Comparison of ENCODE assay signal across 8 cellular contexts in the genomic region with DNA sequence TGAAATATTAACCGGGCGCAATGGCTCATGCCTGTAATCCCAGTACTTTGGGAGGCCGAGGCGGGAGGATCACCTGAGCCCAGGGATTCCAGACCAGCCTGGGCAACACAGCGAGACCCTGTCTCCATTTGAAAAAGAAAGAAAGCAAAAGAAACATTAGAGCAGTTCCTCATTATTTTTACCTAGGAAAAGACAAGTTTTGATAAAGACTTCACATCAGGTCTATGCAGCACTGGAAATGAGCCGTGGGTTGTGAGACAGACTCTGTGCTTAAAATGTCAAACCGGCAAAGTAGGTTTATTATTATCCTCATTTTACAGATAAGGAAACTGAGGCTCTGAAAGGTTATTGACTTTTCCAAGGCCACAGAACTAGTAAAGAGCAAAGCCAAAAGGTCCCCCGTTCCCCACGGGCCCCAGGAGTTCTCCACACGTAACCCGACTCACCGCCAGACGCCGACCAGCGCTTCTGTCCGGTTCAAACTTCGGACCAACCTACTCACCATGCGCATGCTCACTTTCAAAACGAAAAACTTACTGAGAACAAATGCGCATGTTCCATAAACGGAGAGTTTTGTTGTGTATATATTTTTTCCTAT. TPM values are rescaled to one million over a fixed set of nuclear protein-coding genes. Genes with fewer than 3 reads are reported as not detected.
A peak's percentile ranks its signal among the peaks of the same experiment; 100 is the strongest.
DNase-seq lines count a peak whose midpoint lies in the region; ATAC-seq and TF ChIP-seq lines count a peak whose summit lies in the region.

No MANE protein-coding gene starts in this region.

- H3K27me3 ChIP-seq in BLaER1, result no peaks in the 10 kb centered on the region
- no peaks in the 10 kb centered on the region for H3K27me3 ChIP-seq in HUES64 (ENCODE audit: insufficient read depth, low read length)
- no peaks in the 10 kb centered on the region for H3K27me3 ChIP-seq in testis

- peaks cover 0 to 10% (median 0%) of the 10 kb centered on the region in 5 experiments for H3K9me3 Mint-ChIP-seq in brain

- H3K36me3 Mint-ChIP-seq in brain, result peaks cover 19% of the 10 kb centered on the region

- TF ChIP-seq CTCF in brain (conservative IDR thresholded peaks at IDR 0.05), result no peak
- TF ChIP-seq CTCF in testis (IDR thresholded peaks at IDR 0.05), result no peak

- no peak for TF ChIP-seq POLR2A in testis (IDR thresholded peaks at IDR 0.05)

- H4K20me1 ChIP-seq in BLaER1, result peaks cover 41% of the 10 kb centered on the region

- H3K9ac ChIP-seq in BLaER1 (peak overlapping the region; percentile 91), HUES64 (ENCODE audit: low read depth, low read length) (peak overlapping the region; percentile 75)

- H3K9me3 ChIP-seq in BLaER1, result no peaks in the 10 kb centered on the region
- H3K9me3 ChIP-seq in HUES64 (ENCODE audit: insufficient read depth, low read depth, low read length), result no peaks in the 10 kb centered on the region
- H3K9me3 ChIP-seq in testis, result no peaks in the 10 kb centered on the region

- H3K4me1 Mint-ChIP-seq in brain, result peaks cover 46% of the 10 kb centered on the region

- H3K4me1 ChIP-seq in BLaER1 (peaks cover 32% of the 10 kb centered on the region), HUES64 (ENCODE audit: insufficient read depth, low read length) (peaks cover 10% of the 10 kb centered on the region; the same call in 1 of the 2 replicates), testis (peaks cover 5% of the 10 kb centered on the region)

- peak overlapping the region; percentile 97 to 99 (median 98) for H3K27ac Mint-ChIP-seq in brain

- 25% methylated on average over 17 of the region's 21 CpGs for WGBS in HUES64
- WGBS in testis, 2 donors, result 4 to 6% methylated on average over 21 of the region's 21 CpGs

- peak overlapping the region; percentile 92 for H3K4me3 ChIP-seq in BLaER1
- H3K4me3 ChIP-seq in HUES64 (ENCODE audit: low read length), result peak overlapping the region; percentile 90
- peak overlapping the region; percentile 59 to 80 for H3K4me3 ChIP-seq in testis

- H3K36me3 ChIP-seq in BLaER1, result peaks cover 39% of the 10 kb centered on the region
- H3K36me3 ChIP-seq in HUES64 (ENCODE audit: insufficient read depth, low read length), result peaks cover 13% of the 10 kb centered on the region
- no peaks in the 10 kb centered on the region for H3K36me3 ChIP-seq in testis (ENCODE audit: low read depth, missing control alignments)

- intact Hi-C loops in testis (cut with DNase I; ENCODE audit: low total_unique reads), result no loop called here

- ATAC-seq in GM21529 (IDR thresholded peaks at IDR 0.05; ENCODE audit: unreplicated experiment) (peak; percentile 49), left lobe of liver (peak; percentile 79)

- DNase-seq in left lobe of liver (ENCODE audit: low spot score) (no peak), testis (peak; percentile 18), SIG-M5 treated with dmso at 0.1 percent for 504 hours (lab: John Stamatoyannopoulos, UW; ENCODE audit: unreplicated experiment) (no peak), Ammon's horn (ENCODE audit: low spot score) (no peak)

- H3K27ac ChIP-seq in BLaER1 (peak overlapping the region; percentile 62), HUES64 (ENCODE audit: low read depth, low read length) (no peak overlapping the region), testis (peak overlapping the region; percentile 37 to 76)

- peak overlapping the region; percentile 99 to 100 (median 99) for H3K4me3 Mint-ChIP-seq in brain

- H3K4me2 ChIP-seq in BLaER1, result peak overlapping the region; percentile 81

- peaks cover 11% of the 10 kb centered on the region for H3K27me3 Mint-ChIP-seq in brain

RNA-seq across cellular contexts. Expression of gene TUBD1, which starts 0.4 kb away (rescaled TPM):
- polyA plus RNA-seq in HUES64 (2013, experiment 1 of 2), result 15.5 TPM
- 12.6 TPM for polyA plus RNA-seq in HUES64 (2013, experiment 2 of 2)
- polyA plus RNA-seq in brain (ENCODE audit: insufficient read depth, low read depth, low replicate concordance) (5.7 TPM), testis (ENCODE audit: insufficient read depth, low read depth, low replicate concordance) (7.8 TPM)
- total RNA-seq in left lobe of liver (6.2 TPM), testis (10 to 100 TPM; 12.9 to 13.9 TPM)

RNA-seq across cellular contexts. Expression of gene RPS6KB1, which starts 0.6 kb away (rescaled TPM):
- 13.2 TPM for polyA plus RNA-seq in HUES64 (2013, experiment 1 of 2)
- polyA plus RNA-seq in HUES64 (2013, experiment 2 of 2), result 14.6 TPM
- 3.3 TPM for polyA plus RNA-seq in brain (ENCODE audit: insufficient read depth, low read depth, low replicate concordance)
- 16.4 TPM for total RNA-seq in left lobe of liver
- 10 to 100 TPM; 44.5 to 46.1 TPM for total RNA-seq in testis
- polyA plus RNA-seq in testis (ENCODE audit: insufficient read depth, low read depth, low replicate concordance), result 13.3 TPM
